36 cellular contexts compared by ENCODE assay signal in genomic region chr15:74722591-74722990, GRCh38. TPM values are rescaled to one million over a fixed set of nuclear protein-coding genes. Genes with fewer than 3 reads are reported as not detected.
"Had no signal": no experiment of that assay in that cellular context is flagged by ENCODE, and none has a peak within 500 bp of the region (broad histone marks: within the 10 kb centered on the region; RNA-seq: fewer than 3 reads in every experiment).

No MANE protein-coding gene starts in this region.

- DNase-seq: activated CD4-positive, alpha-beta T cell treated with anti-CD3 and anti-CD28 coated beads, Interleukin-2, amount 10 ng/mL, durations not matched to agents 24 days and 14 days; activated CD4-positive, alpha-beta T cell treated with anti-CD3 and anti-CD28 coated beads, Interleukin-2, amount 50 U/mL, for 4 hours; activated CD8-positive, alpha-beta T cell treated with anti-CD3 and anti-CD28 coated beads for 36 hours; activated effector memory CD4-positive, alpha-beta T cell treated with anti-CD3 and anti-CD28 coated beads, Interleukin-2, amount 50 U/mL, for 16 hours; activated naive CD4-positive, alpha-beta T cell; activated naive CD4-positive, alpha-beta T cell treated with anti-CD3 and anti-CD28 coated beads, Interleukin-2, amount 50 U/mL, for 16 hours; activated naive CD8-positive, alpha-beta T cell treated with anti-CD3 and anti-CD28 coated beads for 36 hours; activated T-cell treated with anti-CD3 and anti-CD28 coated beads, Interleukin-2, amount 50 U/mL, for 1 hour; activated T-cell treated with anti-CD3 and anti-CD28 coated beads, Interleukin-2, amount 50 U/mL, for 72 hours; amniotic stem cell; aorta; brain microvascular endothelial cell; central memory CD4-positive, alpha-beta T cell; NCI-H1092 treated with DMSO at 0.1 percent for 48 hours; NCI-H1417; NCI-H146; NCI-H187; NCI-H2029 treated with DMSO at 0.1 percent for 48 hours; NCI-H2107; NCI-H2171; NCI-H510A; NCI-H526; NCI-H748 treated with DMSO at 0.1 percent for 48 hours; NK-92 treated with Interleukin-12 subunit alpha and Interleukin-12 subunit beta, amount 100 ng/mL, for 24 hours; PC-3; Peyer's patch; RPMI8226; SHP77 treated with DMSO at 0.1 percent for 48 hours; SW 1271 had no signal

- H3K9me3 Mint-ChIP-seq: activated CD4-positive, alpha-beta T cell treated with anti-CD3 and anti-CD28 coated beads, Interleukin-2, amount 10 ng/mL, durations not matched to agents 24 days and 14 days; activated CD8-positive, alpha-beta T cell treated with anti-CD3 and anti-CD28 coated beads for 36 hours; activated naive CD8-positive, alpha-beta T cell treated with anti-CD3 and anti-CD28 coated beads for 36 hours; activated T-cell treated with anti-CD3 and anti-CD28 coated beads, Interleukin-2, amount 50 U/mL, for 72 hours; activated T-helper 17 cell treated with anti-CD3 and anti-CD28 coated beads, Interleukin-2, amount 50 U/mL, for 72 hours; T-helper 2 cell treated with Interferon-gamma antibody and Interleukin-4, amounts not matched to agents 5 μg/mL and 100 μg/mL, for 36 hours had no signal

- H3K4me3 Mint-ChIP-seq: activated CD4-positive, alpha-beta T cell treated with anti-CD3 and anti-CD28 coated beads, Interleukin-2, amount 10 ng/mL, durations not matched to agents 24 days and 14 days; activated CD8-positive, alpha-beta T cell treated with anti-CD3 and anti-CD28 coated beads for 36 hours; activated naive CD8-positive, alpha-beta T cell treated with anti-CD3 and anti-CD28 coated beads for 36 hours; activated T-cell treated with anti-CD3 and anti-CD28 coated beads, Interleukin-2, amount 50 U/mL, for 72 hours; activated T-helper 17 cell treated with anti-CD3 and anti-CD28 coated beads, Interleukin-2, amount 50 U/mL, for 72 hours; T-helper 2 cell treated with Interferon-gamma antibody and Interleukin-4, amounts not matched to agents 5 μg/mL and 100 μg/mL, for 36 hours had no signal

- H3K27ac Mint-ChIP-seq: activated CD4-positive, alpha-beta T cell treated with anti-CD3 and anti-CD28 coated beads, Interleukin-2, amount 10 ng/mL, durations not matched to agents 24 days and 14 days; activated CD8-positive, alpha-beta T cell treated with anti-CD3 and anti-CD28 coated beads for 36 hours; activated naive CD8-positive, alpha-beta T cell treated with anti-CD3 and anti-CD28 coated beads for 36 hours; activated T-cell treated with anti-CD3 and anti-CD28 coated beads, Interleukin-2, amount 50 U/mL, for 72 hours; T-helper 2 cell treated with Interferon-gamma antibody and Interleukin-4, amounts not matched to agents 5 μg/mL and 100 μg/mL, for 36 hours had no signal

- H3K27me3 Mint-ChIP-seq: activated T-helper 17 cell treated with anti-CD3 and anti-CD28 coated beads, Interleukin-2, amount 50 U/mL, for 72 hours had no signal

- ATAC-seq: activated CD8-positive, alpha-beta T cell treated with anti-CD3 and anti-CD28 coated beads for 36 hours; activated T-cell treated with anti-CD3 and anti-CD28 coated beads, Interleukin-2, amount 50 U/mL, for 72 hours; activated T-helper 17 cell treated with anti-CD3 and anti-CD28 coated beads, Interleukin-2, amount 50 U/mL, for 72 hours; PC-3; SK-N-SH treated with all-trans-retinoic acid at 6 μM for 48 hours had no signal

RNA-seq across cellular contexts. Expression of gene CYP1A2, which starts 26.1 kb away (rescaled TPM):
- total RNA-seq: activated CD4-positive, alpha-beta T cell treated with anti-CD3 and anti-CD28 coated beads, Interleukin-2, amount 10 ng/mL, durations not matched to agents 24 days and 14 days; activated CD8-positive, alpha-beta memory T cell treated with anti-CD3 and anti-CD28 coated beads for 36 hours; activated CD8-positive, alpha-beta T cell treated with anti-CD3 and anti-CD28 coated beads for 36 hours; activated naive CD8-positive, alpha-beta T cell treated with anti-CD3 and anti-CD28 coated beads for 36 hours; activated T-cell treated with anti-CD3 and anti-CD28 coated beads, Interleukin-2, amount 50 U/mL, for 72 hours; activated T-helper 17 cell treated with anti-CD3 and anti-CD28 coated beads, Interleukin-2, amount 50 U/mL, for 72 hours; aorta; M059J; PC-3; Peyer's patch; SJSA1; T-helper 1 cell treated with Interleukin-12 subunit alpha and Interleukin-12 subunit beta and Interleukin-4 antibody, amounts not matched to agents 30 ng/mL and 1 ng/mL, for 36 hours had no signal
- polyA plus RNA-seq: aorta had no signal
